Comparison of ENCODE assay signal across 1 cellular context in the genomic region with DNA sequence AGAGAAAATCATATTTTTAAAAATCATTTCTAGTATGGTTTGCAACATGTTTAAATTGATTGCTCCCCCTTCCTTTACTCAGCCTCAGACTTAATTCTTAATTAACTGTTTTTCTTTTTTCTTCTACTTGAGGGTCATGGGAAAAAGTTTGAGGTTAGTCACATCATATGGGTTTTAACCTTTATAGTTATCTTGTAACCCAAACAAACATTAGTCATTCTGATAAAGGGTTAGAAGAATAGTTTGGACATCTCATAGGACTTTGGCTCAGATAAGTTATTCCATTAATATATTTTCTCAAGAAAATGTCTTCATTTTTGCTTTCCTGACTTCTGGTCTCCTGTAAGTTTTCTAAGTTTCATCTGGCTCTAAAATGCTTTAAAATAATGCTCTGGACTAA.
TF ChIP-seq lines count a peak whose summit lies in the region.

No MANE protein-coding gene starts in this region.

TF ChIP-seq in IMR-90, 13 proteins besides CTCF, POLR2A, EP300 and RAD21:
- TF ChIP-seq FOS (IDR thresholded peaks at IDR 0.05; ENCODE audit: low read depth, low read length) = peak; percentile 17; the same call in 1 of the 2 replicates
- TF ChIP-seq SMC3 (IDR thresholded peaks at IDR 0.05; ENCODE audit: low read depth, low read length) = no peak
- TF ChIP-seq RFX5 (IDR thresholded peaks at IDR 0.05; ENCODE audit: low read depth, low read length) = no peak
